In the genomic region with DNA sequence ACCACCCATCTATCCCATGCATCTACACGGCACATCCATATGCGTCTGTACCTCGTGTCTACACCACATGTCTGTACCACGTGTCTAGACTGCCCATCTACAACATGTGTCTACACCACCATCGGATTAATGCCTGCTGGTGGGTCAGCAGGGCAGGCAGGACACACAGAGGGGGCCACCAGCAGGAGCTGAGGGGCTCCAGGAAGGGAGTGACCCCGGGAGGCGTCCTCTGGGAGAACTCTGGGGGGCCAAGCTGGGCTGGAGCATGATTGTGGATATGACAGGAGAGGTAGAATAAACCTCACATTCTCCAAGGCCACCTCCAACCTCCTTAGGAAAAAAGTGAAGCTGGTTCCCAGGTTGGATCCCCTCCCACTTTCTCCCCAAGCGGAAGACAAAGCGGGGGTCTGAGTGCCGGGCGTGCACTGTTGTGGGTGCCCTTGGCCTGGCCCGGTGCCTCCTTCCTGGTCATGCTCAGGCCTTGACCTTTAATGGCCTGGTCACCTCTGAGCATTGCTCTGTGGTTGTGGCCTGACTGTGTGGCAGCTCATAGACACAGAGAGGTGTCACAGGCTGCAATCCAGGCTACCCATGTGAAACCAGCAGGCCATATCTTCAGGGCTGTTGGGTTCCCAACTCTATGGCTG, we compare ENCODE assay signal across 1 cellular context.
TF ChIP-seq lines count a peak whose summit lies in the region.

No MANE protein-coding gene starts in this region.

TF ChIP-seq in H1, 55 proteins besides CTCF, POLR2A, EP300 and RAD21:
- TF ChIP-seq SIRT6 (IDR thresholded peaks at IDR 0.05; ENCODE audit: low read length) (no peak), TBP (IDR thresholded peaks at IDR 0.05; ENCODE audit: low read depth, low read length) (no peak), SAP30 (IDR thresholded peaks at IDR 0.05; ENCODE audit: insufficient read depth, insufficient replicate concordance, low read length) (no peak), NRF1 (IDR thresholded peaks at IDR 0.05; ENCODE audit: low read depth, low read length) (no peak), EZH2 (IDR thresholded peaks at IDR 0.05; ENCODE audit: low read depth, low read length, severe bottlenecking) (no peak), POLR2AphosphoS5 (IDR thresholded peaks at IDR 0.05; ENCODE audit: low read depth, low read length) (no peak), JUN (IDR thresholded peaks at IDR 0.05; ENCODE audit: low read depth, low read length) (no peak), SP1 (IDR thresholded peaks at IDR 0.05; ENCODE audit: low read depth, low read length) (no peak), SRF (IDR thresholded peaks at IDR 0.05; ENCODE audit: low read depth, low read length) (no peak)
